In the genomic region with DNA sequence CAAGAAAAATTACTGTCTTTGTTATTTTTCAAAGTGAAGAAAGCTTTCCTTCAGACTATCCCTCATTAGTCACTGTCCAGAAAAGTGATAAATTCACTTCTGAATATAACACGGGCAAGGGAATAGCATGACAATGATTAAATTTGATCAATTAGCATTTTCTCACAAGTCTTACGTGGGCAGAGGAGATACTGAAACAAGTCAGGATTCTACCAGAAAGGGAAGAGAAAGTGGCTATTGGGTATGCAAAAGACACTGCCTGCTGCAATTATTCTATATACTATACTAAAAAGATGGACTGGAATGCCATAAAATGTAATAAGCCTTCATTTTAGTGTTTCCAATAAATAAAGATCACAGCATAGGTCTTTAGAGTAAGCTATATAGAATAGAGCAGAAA, we compare ENCODE assay signal across 23 cellular contexts.
"Had no signal": no experiment of that assay in that cellular context is flagged by ENCODE, and none has a peak within 500 bp of the region (broad histone marks: within the 10 kb centered on the region; RNA-seq: fewer than 3 reads in every experiment).

No MANE protein-coding gene starts in this region.

- H3K4me3 Mint-ChIP-seq: activated CD8-positive, alpha-beta T cell treated with anti-CD3 and anti-CD28 coated beads for 36 hours; activated naive CD8-positive, alpha-beta T cell treated with anti-CD3 and anti-CD28 coated beads, Interleukin-2, amount 10 ng/mL, durations not matched to agents 7 days and 5 days had no signal

- H3K27me3 ChIP-seq: adrenal gland had no signal

- ATAC-seq: activated CD8-positive, alpha-beta T cell treated with anti-CD3 and anti-CD28 coated beads for 36 hours; Panc1; Right ventricle myocardium inferior had no signal

- H3K9me3 Mint-ChIP-seq: activated CD8-positive, alpha-beta T cell treated with anti-CD3 and anti-CD28 coated beads for 36 hours; activated naive CD8-positive, alpha-beta T cell treated with anti-CD3 and anti-CD28 coated beads, Interleukin-2, amount 10 ng/mL, durations not matched to agents 7 days and 5 days had no signal

- H3K9me3 ChIP-seq: adrenal gland had no signal

- H3K4me1 ChIP-seq: adrenal gland had no signal

- H3K4me3 ChIP-seq: adrenal gland, SK-N-MC had no signal

- H3K27ac Mint-ChIP-seq: activated CD8-positive, alpha-beta T cell treated with anti-CD3 and anti-CD28 coated beads for 36 hours; activated naive CD8-positive, alpha-beta T cell treated with anti-CD3 and anti-CD28 coated beads, Interleukin-2, amount 10 ng/mL, durations not matched to agents 7 days and 5 days had no signal

- DNase-seq: activated CD4-positive, alpha-beta T cell treated with anti-CD3 and anti-CD28 coated beads for 4 hours; activated CD8-positive, alpha-beta memory T cell treated with anti-CD3 and anti-CD28 coated beads, Interleukin-2, amount 50 U/mL, for 48 hours; activated CD8-positive, alpha-beta T cell treated with anti-CD3 and anti-CD28 coated beads for 36 hours; activated naive CD4-positive, alpha-beta T cell treated with anti-CD3 and anti-CD28 coated beads, Interleukin-2, amount 50 U/mL, for 16 hours; activated naive CD8-positive, alpha-beta T cell treated with anti-CD3 and anti-CD28 coated beads, Interleukin-2, amount 10 ng/mL, durations not matched to agents 7 days and 5 days; activated T-cell treated with anti-CD3 and anti-CD28 coated beads, Interleukin-2, amount 50 U/mL, for 1 hour; adrenal gland; anterior cingulate cortex; cerebellar nuclear complex; NCI-H1048; NCI-H1930; NCI-H2171; NCI-H2227 treated with DMSO at 0.1 percent for 48 hours; NCI-H526; NCI-H774; OCI-M1; RPMI8226; T-helper 1 cell; WERI-Rb-1 had no signal

- FAIRE-seq: colon had no signal

- H3K27ac ChIP-seq: adrenal gland, SK-N-MC, WERI-Rb-1 had no signal
